Comparison of ENCODE assay signal across 11 cellular contexts in the genomic region with DNA sequence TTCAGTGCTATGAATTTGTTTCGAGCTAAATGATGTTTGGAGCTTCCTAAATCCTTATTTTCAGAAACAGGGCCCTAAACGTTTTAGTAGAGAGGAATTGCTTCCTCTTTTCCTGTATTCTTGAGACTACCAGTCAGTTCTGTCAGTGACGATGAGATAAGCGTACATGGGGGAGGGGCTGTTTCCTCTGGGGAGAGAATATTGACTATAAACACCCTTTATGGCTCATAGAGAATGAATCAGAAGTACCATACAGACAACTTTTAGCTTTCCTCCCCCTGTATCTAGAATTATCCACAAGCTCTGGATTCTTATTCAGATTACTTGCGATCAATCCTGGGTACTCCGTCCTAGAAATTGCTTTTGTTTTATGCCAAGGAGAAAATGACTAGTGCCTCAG. TPM values are rescaled to one million over a fixed set of nuclear protein-coding genes. Genes with fewer than 3 reads are reported as not detected.
DNase-seq lines count a peak whose midpoint lies in the region; ATAC-seq, FAIRE-seq and TF ChIP-seq lines count a peak whose summit lies in the region.
"Had no signal": no experiment of that assay in that cellular context is flagged by ENCODE, and none has a peak within 500 bp of the region (broad histone marks: within the 10 kb centered on the region; RNA-seq: fewer than 3 reads in every experiment).

No MANE protein-coding gene starts in this region.

- DNase-seq in ELR (ENCODE audit: low read depth): peak; percentile 32
- no peak for DNase-seq in Panc1 (ENCODE audit: low read depth, low spot score)
- DNase-seq in astrocyte (ENCODE audit: low read depth): no peak
- no peak for DNase-seq in naive thymus-derived CD8-positive, alpha-beta T cell
- DNase-seq in GM12892 (ENCODE audit: insufficient read length): no peak
- DNase-seq in type B pancreatic cell (ENCODE audit: extremely low spot score, unreplicated experiment): no peak
- DNase-seq in MG63: no peak
- DNase-seq: cortex of kidney; NK-92 treated with Interleukin-12 subunit alpha and Interleukin-12 subunit beta, amount 100 ng/mL, for 24 hours; posterior cingulate gyrus had no signal

- no peak overlapping the region for H2AFZ ChIP-seq in astrocyte (ENCODE audit: low read depth, low read length)

- H3K27ac ChIP-seq in Panc1 (ENCODE audit: low read length): no peak overlapping the region
- H3K27ac ChIP-seq in astrocyte (ENCODE audit: low read depth, low read length): no peak overlapping the region

- POLR2A ChIA-PET in Panc1 (lab: Charles Lee): no interaction called here
- POLR2A ChIA-PET in naive thymus-derived CD8-positive, alpha-beta T cell (lab: Charles Lee): no interaction called here

- H3K4me3 Mint-ChIP-seq in astrocyte (ENCODE audit: unreplicated experiment) (peak overlapping the region; percentile 57), type B pancreatic cell (no peak overlapping the region)
- H3K4me3 Mint-ChIP-seq in naive thymus-derived CD8-positive, alpha-beta T cell: peak overlapping the region in 1 of 10 donors; percentile 25

- TF ChIP-seq CTCF in Panc1 (IDR thresholded peaks at IDR 0.05): no peak
- no peak for TF ChIP-seq CTCF in astrocyte (IDR thresholded peaks at IDR 0.05; ENCODE audit: insufficient read depth, low read depth, low read length)
- no peak for TF ChIP-seq CTCF in type B pancreatic cell (conservative IDR thresholded peaks at IDR 0.05)

- CTCF ChIA-PET in Panc1 (lab: Charles Lee): no interaction called here

- H3K4me1 Mint-ChIP-seq in astrocyte (ENCODE audit: low read depth, unreplicated experiment) (peaks cover 37% of the 10 kb centered on the region), type B pancreatic cell (ENCODE audit: unreplicated experiment) (peaks cover 20% of the 10 kb centered on the region)
- peaks cover 23 to 51% (median 40%) of the 10 kb centered on the region in 4 donors for H3K4me1 Mint-ChIP-seq in naive thymus-derived CD8-positive, alpha-beta T cell

- TSS peak; percentile 0 for BruUV-seq in Panc1 (replicated peaks; lab: Mats Ljungman, UMichigan)

- H3K27me3 Mint-ChIP-seq in astrocyte (ENCODE audit: low read depth, unreplicated experiment): no peaks in the 10 kb centered on the region
- H3K27me3 Mint-ChIP-seq in naive thymus-derived CD8-positive, alpha-beta T cell: no peaks in the 10 kb centered on the region
- no peaks in the 10 kb centered on the region for H3K27me3 Mint-ChIP-seq in type B pancreatic cell

- no peak for TF ChIP-seq POLR2A in GM12892 (IDR thresholded peaks at IDR 0.05; ENCODE audit: low read depth, low read length)

- H3K9me3 ChIP-seq in Panc1 (ENCODE audit: control insufficient read depth, insufficient read depth, low read depth, low read length): no peaks in the 10 kb centered on the region
- no peaks in the 10 kb centered on the region for H3K9me3 ChIP-seq in astrocyte (ENCODE audit: insufficient read depth, low read depth, low read length)
- H3K9me3 ChIP-seq in MG63: no peaks in the 10 kb centered on the region

- intact Hi-C loops in Panc1 (cut with micrococcal nuclease; ENCODE audit: unreplicated experiment): no loop called here

- ATAC-seq in Panc1 (no peak), GM19023 (IDR thresholded peaks at IDR 0.05; ENCODE audit: unreplicated experiment) (no peak)
- ATAC-seq in naive thymus-derived CD8-positive, alpha-beta T cell: no peak

- no peak overlapping the region for H3K4me2 ChIP-seq in astrocyte (ENCODE audit: low read length)

- H3K4me1 ChIP-seq in Panc1 (ENCODE audit: control insufficient read depth, insufficient read depth, low read length) (peaks cover 22% of the 10 kb centered on the region), astrocyte (ENCODE audit: insufficient read depth, low read length) (peaks cover 9% of the 10 kb centered on the region)

- H3K27ac Mint-ChIP-seq in astrocyte (ENCODE audit: unreplicated experiment) (peak overlapping the region; percentile 14), type B pancreatic cell (no peak overlapping the region)
- peak overlapping the region in 7 of 10 donors; percentile 35 to 98 (median 66) for H3K27ac Mint-ChIP-seq in naive thymus-derived CD8-positive, alpha-beta T cell

- H3K79me2 ChIP-seq in astrocyte (ENCODE audit: insufficient read depth, low read length): peaks cover 79% of the 10 kb centered on the region

- H3K9me3 Mint-ChIP-seq in astrocyte (ENCODE audit: unreplicated experiment) (no peaks in the 10 kb centered on the region), type B pancreatic cell (no peaks in the 10 kb centered on the region)
- H3K9me3 Mint-ChIP-seq in naive thymus-derived CD8-positive, alpha-beta T cell: no peaks in the 10 kb centered on the region

- H3K27me3 ChIP-seq in Panc1 (ENCODE audit: control insufficient read depth, insufficient read depth, low read length) (no peaks in the 10 kb centered on the region), astrocyte (ENCODE audit: insufficient read depth, low read length) (no peaks in the 10 kb centered on the region), MG63 (no peaks in the 10 kb centered on the region)

- H3K36me3 Mint-ChIP-seq in astrocyte (ENCODE audit: low read depth, unreplicated experiment) (peaks cover 11% of the 10 kb centered on the region), type B pancreatic cell (peaks cover 30% of the 10 kb centered on the region)
- H3K36me3 Mint-ChIP-seq in naive thymus-derived CD8-positive, alpha-beta T cell: peaks cover 0 to 4% (median 2%) of the 10 kb centered on the region in 3 donors

- no peak overlapping the region for H3K9ac ChIP-seq in astrocyte (ENCODE audit: low read length)

- FAIRE-seq in astrocyte (lab: Jason Lieb, UNC) (no peak), GM12892 (lab: Jason Lieb, UNC) (no peak)

- H3K36me3 ChIP-seq in Panc1 (ENCODE audit: control insufficient read depth, insufficient read depth, low read length) (peaks cover 33% of the 10 kb centered on the region), astrocyte (ENCODE audit: insufficient read depth, low read length) (peaks cover 4% of the 10 kb centered on the region), MG63 (peaks cover 45% of the 10 kb centered on the region)

- H3K4me3 ChIP-seq in Panc1 (ENCODE audit: low read depth in 2 of 2, low read length in 2 of 2): no peak overlapping the region
- no peak overlapping the region for H3K4me3 ChIP-seq in astrocyte (ENCODE audit: insufficient read depth, low read depth, low read length)
- H3K4me3 ChIP-seq in MG63: no peak overlapping the region

- peaks cover 34% of the 10 kb centered on the region for H4K20me1 ChIP-seq in astrocyte (ENCODE audit: insufficient read depth, low read length)

- in situ Hi-C loops in Panc1 (cut with HindIII; ENCODE audit: low pct_unique_long_range_greater_than_20kb, low sequenced_read_pairs): no loop called here

RNA-seq across cellular contexts. Expression of gene TBK1, which starts 5.1 kb away (rescaled TPM):
- total RNA-seq in Panc1 (2021; ENCODE audit: unreplicated experiment) (32.4 TPM), astrocyte (19.1 and 23.7 TPM in 2 replicates), type B pancreatic cell (ENCODE audit: low replicate concordance) (16.6 and 19.2 TPM in 2 replicates)
- polyA plus RNA-seq in Panc1 (2012; ENCODE audit: insufficient read length): 12.3 TPM
- 10 to 100 TPM; 12.4 to 15.2 TPM for total RNA-seq in naive thymus-derived CD8-positive, alpha-beta T cell
- polyA plus RNA-seq in naive thymus-derived CD8-positive, alpha-beta T cell: 1 to 10 TPM; 6.1 to 9.7 (median 6.6) TPM
- polyA plus RNA-seq in GM12892 (2012; ENCODE audit: missing spikeins): 32.7 TPM
- total RNA-seq in MG63 (2014; rRNA removed; shearing (Covaris generic); ENCODE audit: low replicate concordance): 11.6 and 22.6 TPM in 2 replicates

RNA-seq across cellular contexts. Expression of gene XPOT, which starts 52.8 kb away (rescaled TPM):
- total RNA-seq in Panc1 (2021; ENCODE audit: unreplicated experiment): 155 TPM
- polyA plus RNA-seq in Panc1 (2012; ENCODE audit: insufficient read length): 69.3 TPM
- 142 and 144 TPM in 2 replicates for total RNA-seq in astrocyte
- total RNA-seq in naive thymus-derived CD8-positive, alpha-beta T cell: 100 to 1,000 TPM; 100 to 106 TPM
- polyA plus RNA-seq in naive thymus-derived CD8-positive, alpha-beta T cell: 10 to 100 TPM; 23.6 to 35.8 (median 32.1) TPM
- polyA plus RNA-seq in GM12892 (2012; ENCODE audit: missing spikeins): 54.8 TPM
- total RNA-seq in type B pancreatic cell (ENCODE audit: low replicate concordance): 61.9 and 72.8 TPM in 2 replicates
- total RNA-seq in MG63 (2014; rRNA removed; shearing (Covaris generic); ENCODE audit: low replicate concordance): 51.8 and 76.8 TPM in 2 replicates
